In genomic region chr10:132381726-132382125, GRCh38 we compare ENCODE assay signal across 21 cellular contexts. TPM values are rescaled to one million over a fixed set of nuclear protein-coding genes. Genes with fewer than 3 reads are reported as not detected.
A peak's percentile ranks its signal among the peaks of the same experiment; 100 is the strongest.
DNase-seq lines count a peak whose midpoint lies in the region; ATAC-seq and TF ChIP-seq lines count a peak whose summit lies in the region.
"Had no signal": no experiment of that assay in that cellular context is flagged by ENCODE, and none has a peak within 500 bp of the region (broad histone marks: within the 10 kb centered on the region; RNA-seq: fewer than 3 reads in every experiment).

No MANE protein-coding gene starts in this region.

- H3K27me3 Mint-ChIP-seq in CD4-positive, alpha-beta memory T cell = no peaks in the 10 kb centered on the region
- peaks cover 4% of the 10 kb centered on the region for H3K27me3 Mint-ChIP-seq in T-helper 17 cell
- H3K27me3 Mint-ChIP-seq in immature natural killer cell (ENCODE audit: low read depth in 3 of 3) = peaks cover 0 to 2% (median 0%) of the 10 kb centered on the region in 3 donors
- H3K27me3 Mint-ChIP-seq: CD4-positive, CD25-positive, alpha-beta regulatory T cell had no signal

- POLR2A ChIA-PET in CD4-positive, alpha-beta memory T cell (lab: Charles Lee; ENCODE audit: partially characterized antibody) = interaction anchor here (1.4 kb wide), 1 partner anchor 15 kb away, joined by 3 read pairs; the partner anchor contains the start of gene PWWP2B
- POLR2A ChIA-PET in SK-N-SH (lab: Yijun Ruan, JAX) = no interaction called here

- H3K79me2 ChIP-seq in SK-N-SH (ENCODE audit: insufficient read depth) = no peaks in the 10 kb centered on the region

- H3K4me2 ChIP-seq in BLaER1 = peak overlapping the region; percentile 55
- H3K4me2 ChIP-seq in SK-N-SH = no peak overlapping the region

- peaks cover 54% of the 10 kb centered on the region for H3K4me1 ChIP-seq in BLaER1
- peaks cover 6% of the 10 kb centered on the region for H3K4me1 ChIP-seq in CD4-positive, alpha-beta memory T cell (ENCODE audit: insufficient read depth, low read length)
- H3K4me1 ChIP-seq in SK-N-SH (ENCODE audit: control insufficient read depth in 1 of 2, insufficient read depth in 2 of 2, low read depth in 1 of 2, low read length in 1 of 2) = peaks cover 0 to 7% of the 10 kb centered on the region in 2 experiments; a peak in 1 of 4 replicates
- H3K4me1 ChIP-seq: Peyer's patch, SJSA1 had no signal

- peaks cover 5 to 18% (median 12%) of the 10 kb centered on the region in 4 donors for H3K4me1 Mint-ChIP-seq in CD4-positive, alpha-beta memory T cell
- peaks cover 12% of the 10 kb centered on the region for H3K4me1 Mint-ChIP-seq in T-helper 17 cell
- H3K4me1 Mint-ChIP-seq in immature natural killer cell = peaks cover 16 to 18% of the 10 kb centered on the region in 2 donors

- no peak overlapping the region for H2AFZ ChIP-seq in SK-N-SH (ENCODE audit: low read depth)

- H4K20me1 ChIP-seq in BLaER1 = peaks cover 25% of the 10 kb centered on the region
- no peaks in the 10 kb centered on the region for H4K20me1 ChIP-seq in SK-N-SH (ENCODE audit: insufficient read depth)

- H3K36me3 ChIP-seq in BLaER1 = no peaks in the 10 kb centered on the region
- H3K36me3 ChIP-seq in CD4-positive, alpha-beta memory T cell (ENCODE audit: insufficient read depth, low read length) = no peaks in the 10 kb centered on the region
- no peaks in the 10 kb centered on the region for H3K36me3 ChIP-seq in SK-N-SH (replicated peaks in 1 of 2; ENCODE audit: control insufficient read depth in 1 of 2, insufficient read depth in 2 of 2, low read length in 1 of 2)
- H3K36me3 ChIP-seq: Peyer's patch, SJSA1 had no signal

- H3K4me3 Mint-ChIP-seq in CD4-positive, alpha-beta memory T cell = no peak overlapping the region
- H3K4me3 Mint-ChIP-seq in T-helper 17 cell = peak overlapping the region; percentile 41
- peak overlapping the region in 2 of 5 donors; percentile 6 to 13 for H3K4me3 Mint-ChIP-seq in immature natural killer cell
- H3K4me3 Mint-ChIP-seq: CD4-positive, CD25-positive, alpha-beta regulatory T cell had no signal

- no peak for DNase-seq in CD4-positive, alpha-beta memory T cell
- DNase-seq in T-helper 17 cell (no peak), immature natural killer cell (no peak), NCI-H226 (no peak), SK-N-SH (no peak), NCI-H526 (lab: John Stamatoyannopoulos, UW) (no peak)
- DNase-seq: ACHN; AML-193; CD4-positive, CD25-positive, alpha-beta regulatory T cell; DMS153; KBM-7; NCI-H1048; NCI-H1436; NCI-H2029; NCI-H2171; NCI-H446; NCI-H69 had no signal

- no peaks in the 10 kb centered on the region for H3K9me3 ChIP-seq in BLaER1
- no peaks in the 10 kb centered on the region for H3K9me3 ChIP-seq in CD4-positive, alpha-beta memory T cell (ENCODE audit: control insufficient read depth in 1 of 2, low read length in 2 of 2)
- no peaks in the 10 kb centered on the region for H3K9me3 ChIP-seq in T-helper 17 cell (ENCODE audit: control insufficient read depth, low read length, poor library complexity, severe bottlenecking)
- no peaks in the 10 kb centered on the region for H3K9me3 ChIP-seq in SK-N-SH
- H3K9me3 ChIP-seq: Peyer's patch, SJSA1 had no signal

- no peak for TF ChIP-seq RAD21 in SK-N-SH (IDR thresholded peaks at IDR 0.05; ENCODE audit: low read length)

- 61% methylated on average over 3 of the region's 3 CpGs for WGBS in SK-N-SH (ENCODE audit: low lambda C conversion rate)

- H3K9ac ChIP-seq in BLaER1 = no peak overlapping the region
- no peak overlapping the region for H3K9ac ChIP-seq in SK-N-SH

- TF ChIP-seq EP300 in SK-N-SH (IDR thresholded peaks at IDR 0.05; ENCODE audit: borderline replicate concordance in 1 of 2, low read depth in 1 of 2, low read length in 1 of 2) = no peak

- H3K9me2 ChIP-seq in SK-N-SH = no peaks in the 10 kb centered on the region

- intact Hi-C loops in CD4-positive, alpha-beta memory T cell (cut with micrococcal nuclease) = no loop called here

- CTCF ChIA-PET in CD4-positive, alpha-beta memory T cell (lab: Charles Lee; ENCODE audit: partially characterized antibody) = interaction anchor here (0.7 to 1.7 kb wide), 5 partner anchors 21 to 158 kb away, joined by 3 to 6 read pairs (median 5); no protein-coding TSS in a partner anchor
- CTCF ChIA-PET in SK-N-SH (lab: Yijun Ruan, JAX) = interaction anchor here (1.0 to 1.9 kb wide), 3 partner anchors 20 to 273 kb away, joined by 3 to 9 read pairs (median 4); no protein-coding TSS in a partner anchor

- peak overlapping the region in 5 of 7 donors; percentile 43 to 79 (median 53) for H3K27ac Mint-ChIP-seq in CD4-positive, alpha-beta memory T cell
- H3K27ac Mint-ChIP-seq in T-helper 17 cell (peak overlapping the region; percentile 11), immature natural killer cell (peak overlapping the region in 5 of 6 donors; percentile 9 to 76 (median 13))

- H3K27me3 ChIP-seq in BLaER1 = peaks cover 60% of the 10 kb centered on the region
- H3K27me3 ChIP-seq in CD4-positive, alpha-beta memory T cell (ENCODE audit: insufficient read depth, low read length) = no peaks in the 10 kb centered on the region
- H3K27me3 ChIP-seq in SK-N-SH (ENCODE audit: insufficient read depth) = no peaks in the 10 kb centered on the region
- H3K27me3 ChIP-seq: Peyer's patch had no signal

- H3K4me3 ChIP-seq in BLaER1 (no peak overlapping the region), SK-N-SH (ENCODE audit: low read depth in 2 of 2, low read length in 1 of 2) (no peak overlapping the region)
- no peak overlapping the region for H3K4me3 ChIP-seq in CD4-positive, alpha-beta memory T cell (ENCODE audit: low read length in 2 of 2)
- H3K4me3 ChIP-seq: Peyer's patch, SJSA1 had no signal

- TF ChIP-seq CTCF in SK-N-SH (IDR thresholded peaks at IDR 0.05) = no peak

- ATAC-seq in T-helper 17 cell (peak; percentile 21), GM21529 (IDR thresholded peaks at IDR 0.05; ENCODE audit: unreplicated experiment) (no peak)

- no peaks in the 10 kb centered on the region for H3K36me3 Mint-ChIP-seq in CD4-positive, alpha-beta memory T cell
- no peaks in the 10 kb centered on the region for H3K36me3 Mint-ChIP-seq in T-helper 17 cell (ENCODE audit: low read depth)
- H3K36me3 Mint-ChIP-seq in immature natural killer cell = peaks cover 0 to 7% (median 4%) of the 10 kb centered on the region in 3 donors

- no peaks in the 10 kb centered on the region for H3K9me3 Mint-ChIP-seq in CD4-positive, alpha-beta memory T cell
- no peaks in the 10 kb centered on the region for H3K9me3 Mint-ChIP-seq in immature natural killer cell
- H3K9me3 Mint-ChIP-seq: CD4-positive, CD25-positive, alpha-beta regulatory T cell had no signal

- H3K27ac ChIP-seq in BLaER1 (no peak overlapping the region), SK-N-SH (ENCODE audit: low read depth in 2 of 2, low read length in 1 of 2) (no peak overlapping the region)
- no peak overlapping the region for H3K27ac ChIP-seq in CD4-positive, alpha-beta memory T cell (ENCODE audit: low read depth, low read length)
- H3K27ac ChIP-seq: Peyer's patch, SJSA1 had no signal

- no peaks in the 10 kb centered on the region for H3F3A ChIP-seq in SK-N-SH (replicated peaks; ENCODE audit: insufficient read depth)

TF ChIP-seq in SK-N-SH, 30 proteins besides CTCF, POLR2A, EP300 and RAD21 (continues in another document):
- TF ChIP-seq SIN3A (IDR thresholded peaks at IDR 0.05; ENCODE audit: borderline replicate concordance, low read depth, low read length) = no peak
- TF ChIP-seq MEF2A (IDR thresholded peaks at IDR 0.05; ENCODE audit: borderline replicate concordance, low read depth) = no peak
- TF ChIP-seq RFX5 (IDR thresholded peaks at IDR 0.05; ENCODE audit: low read length) = no peak
- TF ChIP-seq RCOR1 (IDR thresholded peaks at IDR 0.05; ENCODE audit: low read length) = no peak
- no peak for TF ChIP-seq REST (IDR thresholded peaks at IDR 0.05; ENCODE audit: low read depth, low read length)
- TF ChIP-seq POLR2AphosphoS5 (IDR thresholded peaks at IDR 0.05; ENCODE audit: low read depth, low read length) = no peak
- TF ChIP-seq SMC3 (IDR thresholded peaks at IDR 0.05; ENCODE audit: low read depth, low read length) = no peak
- TF ChIP-seq JUND (IDR thresholded peaks at IDR 0.05) = no peak

RNA-seq across cellular contexts. Expression of gene PWWP2B, which starts 15.3 kb away (rescaled TPM):
- total RNA-seq in CD4-positive, alpha-beta memory T cell = 1 to 10 TPM; 9.4 to 9.9 TPM
- polyA plus RNA-seq in CD4-positive, alpha-beta memory T cell = 1 to 10 TPM in 1 of 2 donors, under 1 TPM in 1; 0.92 to 3.2 TPM
- total RNA-seq in T-helper 17 cell = 10 to 100 TPM; 15.7 to 16.7 TPM
- polyA plus RNA-seq in immature natural killer cell (1 to 10 TPM; 4.0 to 7.3 (median 4.3) TPM), SK-N-SH (2012; rRNA removed) (2.0 and 2.4 TPM in 2 replicates)
- polyA plus RNA-seq in SK-N-SH (2012; cell fraction: cytosol; rRNA removed) = 0.93 and 1.9 TPM in 2 replicates
- polyA plus RNA-seq in SK-N-SH (2012; cell fraction: nucleus; rRNA removed) = 2.3 and 3.2 TPM in 2 replicates

RNA-seq across cellular contexts. Expression of gene LRRC27, which starts 49.7 kb away (rescaled TPM):
- 1 to 10 TPM; 3.7 to 3.8 TPM for total RNA-seq in CD4-positive, alpha-beta memory T cell
- 1 to 10 TPM in 1 of 2 donors, under 1 TPM in 1; 0.90 to 2.3 TPM for polyA plus RNA-seq in CD4-positive, alpha-beta memory T cell
- total RNA-seq in T-helper 17 cell = 1 to 10 TPM; 3.5 to 7.6 TPM
- polyA plus RNA-seq in immature natural killer cell (1 to 10 TPM; 3.8 to 8.5 (median 8.2) TPM), SK-N-SH (2012; rRNA removed) (10.0 and 11.2 TPM in 2 replicates)
- 7.4 and 7.6 TPM in 2 replicates for polyA plus RNA-seq in SK-N-SH (2012; cell fraction: cytosol; rRNA removed)
- 44.8 and 57.8 TPM in 2 replicates for polyA plus RNA-seq in SK-N-SH (2012; cell fraction: nucleus; rRNA removed)
